Comparison of ENCODE assay signal across 9 cellular contexts in the genomic region with DNA sequence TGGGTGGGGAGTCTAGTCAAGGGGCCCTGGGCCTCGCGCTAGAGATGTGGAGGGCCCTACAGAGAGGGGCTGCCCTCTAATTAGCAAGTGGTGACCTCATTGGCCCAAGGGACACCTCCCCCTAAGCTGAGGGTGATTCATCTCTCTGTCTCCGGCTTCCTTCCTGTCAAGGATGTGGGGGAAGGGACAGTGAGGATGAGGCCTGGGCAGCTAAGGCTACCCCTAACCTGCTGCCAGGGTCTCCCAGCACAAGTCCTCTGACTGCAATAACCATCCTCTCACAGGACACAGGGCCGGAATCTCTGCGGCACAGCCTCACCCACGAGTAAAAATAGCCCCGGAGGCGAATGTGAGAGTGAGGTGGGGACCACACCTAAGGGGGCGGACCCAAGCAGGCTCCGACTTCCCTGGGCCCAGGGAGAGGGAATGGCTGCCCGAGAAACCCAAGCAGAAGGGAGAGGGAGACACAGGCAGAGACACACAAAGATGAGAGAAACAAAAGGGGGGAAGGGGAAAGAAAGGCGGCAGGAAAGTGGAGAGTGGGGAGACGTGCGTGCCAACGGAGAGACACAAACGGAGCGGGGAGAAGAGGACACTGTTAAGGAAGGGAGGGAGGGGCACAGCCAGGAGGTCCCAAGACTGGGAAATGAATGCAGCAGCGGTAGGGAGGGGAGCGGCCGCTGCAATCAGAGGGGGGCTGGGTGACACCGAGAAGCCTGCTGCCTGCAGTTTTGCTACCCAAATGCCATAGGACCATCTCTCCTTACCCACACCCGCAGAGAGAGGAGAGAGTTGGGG. TPM values are rescaled to one million over a fixed set of nuclear protein-coding genes. Genes with fewer than 3 reads are reported as not detected.
DNase-seq lines count a peak whose midpoint lies in the region; ATAC-seq, FAIRE-seq and TF ChIP-seq lines count a peak whose summit lies in the region.
"Had no signal": no experiment of that assay in that cellular context is flagged by ENCODE, and none has a peak within 500 bp of the region (broad histone marks: within the 10 kb centered on the region; RNA-seq: fewer than 3 reads in every experiment).

No MANE protein-coding gene starts in this region.

- H3K27ac ChIP-seq in CD4-positive, CD25-positive, alpha-beta regulatory T cell (ENCODE audit: insufficient read depth, low read length, poor library complexity, severe bottlenecking): peak overlapping the region; percentile 91

- peak; percentile 35 to 76 (median 56) for DNase-seq in CD4-positive, CD25-positive, alpha-beta regulatory T cell
- DNase-seq in H54 (ENCODE audit: insufficient read length, low spot score) (peak; percentile 69), RPMI8226 (peak; percentile 60), Right ventricle myocardium superior (peak; percentile 63), progenitor cell of endocrine pancreas (ENCODE audit: low spot score, unreplicated experiment) (no peak), mucosa of gallbladder (ENCODE audit: low spot score) (no peak), mesenteric fat pad (ENCODE audit: low spot score) (no peak)
- peak; percentile 60 for DNase-seq in activated naive CD4-positive, alpha-beta T cell treated with Interleukin-2 at 50 U/mL for 16 hours

- peak; percentile 53; the same call in 1 of the 2 replicates for TF ChIP-seq POLR2A in H54 (IDR thresholded peaks at IDR 0.05; ENCODE audit: low read depth, low read length)

- ATAC-seq in CD4-positive, CD25-positive, alpha-beta regulatory T cell (ENCODE audit: low read depth in 2 of 2): peak; percentile 52 to 66
- no peak for ATAC-seq in Right ventricle myocardium superior (ENCODE audit: poor library complexity)

- H3K4me1 ChIP-seq in CD4-positive, CD25-positive, alpha-beta regulatory T cell (ENCODE audit: control insufficient read depth, insufficient read depth, low read length, poor library complexity, severe bottlenecking): peaks cover 62% of the 10 kb centered on the region

- H3K36me3 Mint-ChIP-seq in CD4-positive, CD25-positive, alpha-beta regulatory T cell: peaks cover 18% of the 10 kb centered on the region
- H3K36me3 Mint-ChIP-seq in progenitor cell of endocrine pancreas (ENCODE audit: insufficient read depth): peaks cover 24% of the 10 kb centered on the region

- peak overlapping the region; percentile 89 to 95 (median 94) for H3K27ac Mint-ChIP-seq in CD4-positive, CD25-positive, alpha-beta regulatory T cell
- H3K27ac Mint-ChIP-seq in progenitor cell of endocrine pancreas: peak overlapping the region; percentile 98

- H3K4me3 Mint-ChIP-seq in CD4-positive, CD25-positive, alpha-beta regulatory T cell: peak overlapping the region; percentile 97 to 99 (median 98)
- peak overlapping the region; percentile 99 for H3K4me3 Mint-ChIP-seq in progenitor cell of endocrine pancreas (ENCODE audit: low read depth)

- peaks cover 35% of the 10 kb centered on the region for H3K36me3 ChIP-seq in CD4-positive, CD25-positive, alpha-beta regulatory T cell (ENCODE audit: control insufficient read depth, insufficient read depth, low read length)

- peaks cover 18 to 89% (median 53%) of the 10 kb centered on the region in 4 donors for H3K4me1 Mint-ChIP-seq in CD4-positive, CD25-positive, alpha-beta regulatory T cell
- H3K4me1 Mint-ChIP-seq in progenitor cell of endocrine pancreas (ENCODE audit: low read depth): peaks cover 51% of the 10 kb centered on the region

- H3K27me3 ChIP-seq in CD4-positive, CD25-positive, alpha-beta regulatory T cell (ENCODE audit: control insufficient read depth, insufficient read depth, low read length): no peaks in the 10 kb centered on the region

- H3K9me3 Mint-ChIP-seq in CD4-positive, CD25-positive, alpha-beta regulatory T cell: no peaks in the 10 kb centered on the region
- no peaks in the 10 kb centered on the region for H3K9me3 Mint-ChIP-seq in progenitor cell of endocrine pancreas (ENCODE audit: low read depth)

- H3K4me3 ChIP-seq in CD4-positive, CD25-positive, alpha-beta regulatory T cell (ENCODE audit: low read depth, low read length): peak overlapping the region; percentile 93

- no peaks in the 10 kb centered on the region for H3K9me3 ChIP-seq in CD4-positive, CD25-positive, alpha-beta regulatory T cell (ENCODE audit: control insufficient read depth in 2 of 2, low read length in 2 of 2)

- no peak for FAIRE-seq in H54 (lab: Jason Lieb, UNC)

- intact Hi-C loops in Right ventricle myocardium superior (cut with DNase I): loop anchor here (5.0 to 10.0 kb wide), 2 partner anchors 33 to 100 kb away; partner anchors contain the start of gene ABHD16A

- TF ChIP-seq CTCF in progenitor cell of endocrine pancreas (IDR thresholded peaks at IDR 0.05; ENCODE audit: unreplicated experiment): no peak

- no peaks in the 10 kb centered on the region for H3K27me3 Mint-ChIP-seq in CD4-positive, CD25-positive, alpha-beta regulatory T cell
- no peaks in the 10 kb centered on the region for H3K27me3 Mint-ChIP-seq in progenitor cell of endocrine pancreas

RNA-seq across cellular contexts. Expression of gene CLIC1, which starts 1.4 kb away (rescaled TPM):
- 192 TPM for total RNA-seq in CD4-positive, CD25-positive, alpha-beta regulatory T cell
- polyA plus RNA-seq in CD4-positive, CD25-positive, alpha-beta regulatory T cell: 100 to 1,000 TPM; 481 to 771 (median 621) TPM
- total RNA-seq in Right ventricle myocardium superior (86.8 TPM), progenitor cell of endocrine pancreas (275 and 286 TPM in 2 replicates), mucosa of gallbladder (394 TPM), mesenteric fat pad (408 TPM)

RNA-seq across cellular contexts. Expression of gene MSH5, which starts 4.9 kb away (rescaled TPM):
- 17.4 TPM for total RNA-seq in CD4-positive, CD25-positive, alpha-beta regulatory T cell
- polyA plus RNA-seq in CD4-positive, CD25-positive, alpha-beta regulatory T cell: 1 to 10 TPM; 1.2 to 3.3 (median 1.3) TPM
- total RNA-seq in Right ventricle myocardium superior (1.8 TPM), progenitor cell of endocrine pancreas (45.0 and 51.3 TPM in 2 replicates), mucosa of gallbladder (19.7 TPM), mesenteric fat pad (14.8 TPM)

RNA-seq across cellular contexts. Expression of gene DDAH2, which starts 5.8 kb away (rescaled TPM):
- 13.6 TPM for total RNA-seq in CD4-positive, CD25-positive, alpha-beta regulatory T cell
- 10 to 100 TPM; 16.0 to 19.8 (median 17.7) TPM for polyA plus RNA-seq in CD4-positive, CD25-positive, alpha-beta regulatory T cell
- total RNA-seq in Right ventricle myocardium superior (32.9 TPM), progenitor cell of endocrine pancreas (218 and 233 TPM in 2 replicates), mucosa of gallbladder (130 TPM), mesenteric fat pad (123 TPM)

RNA-seq across cellular contexts. Expression of gene MPIG6B, which starts 11.7 kb away (rescaled TPM):
- total RNA-seq in CD4-positive, CD25-positive, alpha-beta regulatory T cell: 10.8 TPM
- under 1 TPM in 1 of 4 donors, not detected in 3; 0.43 TPM for polyA plus RNA-seq in CD4-positive, CD25-positive, alpha-beta regulatory T cell
- 0.13 TPM for total RNA-seq in Right ventricle myocardium superior
- total RNA-seq in progenitor cell of endocrine pancreas: not detected in 2 replicates
- 0.37 TPM for total RNA-seq in mucosa of gallbladder
- not detected for total RNA-seq in mesenteric fat pad
- total RNA-seq: T-helper 2 cell treated with Interferon-gamma antibody and Interleukin-4, amounts not matched to agents 100 ng/mL and 5 ng/mL, for 36 hours had no signal

RNA-seq across cellular contexts. Expression of gene LY6G6C, which starts 13.4 kb away (rescaled TPM):
- not detected for total RNA-seq in CD4-positive, CD25-positive, alpha-beta regulatory T cell
- polyA plus RNA-seq in CD4-positive, CD25-positive, alpha-beta regulatory T cell: not detected
- not detected for total RNA-seq in Right ventricle myocardium superior
- total RNA-seq in progenitor cell of endocrine pancreas: 0.60 and 1.3 TPM in 2 replicates
- not detected for total RNA-seq in mucosa of gallbladder
- total RNA-seq in mesenteric fat pad: not detected
- total RNA-seq: T-helper 2 cell treated with Interferon-gamma antibody and Interleukin-4, amounts not matched to agents 100 ng/mL and 5 ng/mL, for 36 hours had no signal

Comparison
In these comparisons a context has a peak if more than half of its experiments do, and no peak if none do; other contexts are left out.
1. DNase-seq: peak in CD4-positive, CD25-positive, alpha-beta regulatory T cell (3 of 3), H54 (single experiment), RPMI8226 (single experiment), activated naive CD4-positive, alpha-beta T cell treated with Interleukin-2 at 50 U/mL for 16 hours (single experiment) and Right ventricle myocardium superior (single experiment); none in progenitor cell of endocrine pancreas (single experiment), mucosa of gallbladder (single experiment) and mesenteric fat pad (single experiment).